In genomic region chr11:104254347-104254746, GRCh38 we compare ENCODE assay signal across 9 cellular contexts.
DNase-seq lines count a peak whose midpoint lies in the region; ATAC-seq and TF ChIP-seq lines count a peak whose summit lies in the region.
"Had no signal": no experiment of that assay in that cellular context is flagged by ENCODE, and none has a peak within 500 bp of the region (broad histone marks: within the 10 kb centered on the region; RNA-seq: fewer than 3 reads in every experiment).

No MANE protein-coding gene starts in this region.

- H3K9me3 ChIP-seq in HCT116 (ENCODE audit: control insufficient read depth in 1 of 2, insufficient read depth in 1 of 2, low read depth in 1 of 2, low read length in 2 of 2) (no peaks in the 10 kb centered on the region), transverse colon (no peaks in the 10 kb centered on the region)

- H3K9ac ChIP-seq in HCT116 (ENCODE audit: low read length), result no peak overlapping the region

- CTCF ChIA-PET in HCT116 (lab: Charles Lee), result interaction anchor here (0.5 to 1.3 kb wide), 14 partner anchors 8 to 1608 kb away, joined by 3 to 19 read pairs (median 4); no protein-coding TSS in a partner anchor
- CTCF ChIA-PET in activated CD8-positive, alpha-beta T cell treated with anti-CD3 and anti-CD28 coated beads, Interleukin-2, amount 10 ng/mL, durations not matched to agents 7 days and 5 days (lab: Charles Lee), result interaction anchor here (2.2 kb wide), 1 partner anchor 9 kb away, joined by 9 read pairs; no protein-coding TSS in a partner anchor

- no peaks in the 10 kb centered on the region for H3K4me1 Mint-ChIP-seq in activated CD8-positive, alpha-beta T cell treated with anti-CD3 and anti-CD28 coated beads, Interleukin-2, amount 10 ng/mL, durations not matched to agents 7 days and 5 days (ENCODE audit: low read depth)
- H3K4me1 Mint-ChIP-seq: central memory CD8-positive, alpha-beta T cell had no signal

- DNase-seq in Right ventricle myocardium inferior (ENCODE audit: missing footprints), result peak; percentile 17
- no peak for DNase-seq in cardiac septum (ENCODE audit: low spot score)
- DNase-seq in HCT116 (ENCODE audit: low read depth, low spot score), result peak; percentile 46
- peak; percentile 47 for DNase-seq in MV-4-11 (lab: John Stamatoyannopoulos, UW)
- peak; percentile 46 for DNase-seq in activated CD8-positive, alpha-beta T cell treated with anti-CD3 and anti-CD28 coated beads, Interleukin-2, amount 10 ng/mL, durations not matched to agents 7 days and 5 days
- DNase-seq in iris pigment epithelial cell (ENCODE audit: low read depth), result peak; percentile 58
- DNase-seq in transverse colon, result no peak

- H3K27me3 ChIP-seq in HCT116 (ENCODE audit: insufficient read depth, low read length) (no peaks in the 10 kb centered on the region), transverse colon (no peaks in the 10 kb centered on the region)

- H3K9me3 Mint-ChIP-seq in activated CD8-positive, alpha-beta T cell treated with anti-CD3 and anti-CD28 coated beads, Interleukin-2, amount 10 ng/mL, durations not matched to agents 7 days and 5 days (ENCODE audit: insufficient read depth), result no peaks in the 10 kb centered on the region
- H3K9me3 Mint-ChIP-seq: central memory CD8-positive, alpha-beta T cell had no signal

- H3K4me3 ChIP-seq in HCT116 (replicated peaks in 1 of 2; ENCODE audit: low read depth in 1 of 2, low read length in 2 of 2) (no peak overlapping the region), transverse colon (no peak overlapping the region)

- in situ Hi-C loops in transverse colon (cut with MboI; ENCODE audit: low pct_ligation_motif_present in 1 of 4, low pct_unique_long_range_greater_than_20kb in 1 of 4, low sequenced_read_pairs in 3 of 4), result no loop called here

- no peaks in the 10 kb centered on the region for H3K36me3 Mint-ChIP-seq in activated CD8-positive, alpha-beta T cell treated with anti-CD3 and anti-CD28 coated beads, Interleukin-2, amount 10 ng/mL, durations not matched to agents 7 days and 5 days (ENCODE audit: low read depth)

- TF ChIP-seq POLR2A in HCT116 (IDR thresholded peaks at IDR 0.05; ENCODE audit: borderline replicate concordance, extremely low read depth, insufficient read depth, insufficient read length), result no peak
- no peak for TF ChIP-seq POLR2A in transverse colon (IDR thresholded peaks at IDR 0.05)

- WGBS in transverse colon (ENCODE audit: low coverage in 1 of 2), 2 donors, result 43 to 48% methylated on average over 3 to 8 of the region's 8 CpGs

- BruUV-seq in HCT116 (replicated peaks; lab: Mats Ljungman, UMichigan), result no TSS peak

- no peaks in the 10 kb centered on the region for H3K79me2 ChIP-seq in HCT116 (ENCODE audit: insufficient read depth, low read length)

- H3K27ac ChIP-seq in HCT116 (ENCODE audit: low read depth, low read length) (no peak overlapping the region), transverse colon (no peak overlapping the region)

- TF ChIP-seq CTCF in HCT116 (IDR thresholded peaks at IDR 0.05 in 2 of 3, conservative IDR thresholded peaks at IDR 0.05 in 1 of 3; ENCODE audit: borderline replicate concordance in 1 of 3, insufficient read depth in 1 of 3, low read depth in 2 of 3, low read length in 2 of 3) (peak; percentile 56 to 93 (median 87); a peak in 5 of 6 replicates), transverse colon (IDR thresholded peaks at IDR 0.05) (peak in 1 of 5 experiments; percentile 23)

- peak overlapping the region; percentile 36 for H2AFZ ChIP-seq in HCT116 (ENCODE audit: low read depth, low read length, poor library complexity, severe bottlenecking)

- no peaks in the 10 kb centered on the region for H3K9me2 ChIP-seq in HCT116 (ENCODE audit: insufficient read depth)

- POLR2A ChIA-PET in HCT116 (lab: Charles Lee), result no interaction called here
- POLR2A ChIA-PET in activated CD8-positive, alpha-beta T cell treated with anti-CD3 and anti-CD28 coated beads, Interleukin-2, amount 10 ng/mL, durations not matched to agents 7 days and 5 days (lab: Charles Lee), result no interaction called here

- no peak for ATAC-seq in Right ventricle myocardium inferior
- ATAC-seq in HCT116, result peak; percentile 100
- ATAC-seq in activated CD8-positive, alpha-beta T cell treated with anti-CD3 and anti-CD28 coated beads, Interleukin-2, amount 10 ng/mL, durations not matched to agents 7 days and 5 days, result no peak
- ATAC-seq in HG02840 (IDR thresholded peaks at IDR 0.05; ENCODE audit: low FRiP score, unreplicated experiment), result no peak

- H3K27me3 Mint-ChIP-seq in activated CD8-positive, alpha-beta T cell treated with anti-CD3 and anti-CD28 coated beads, Interleukin-2, amount 10 ng/mL, durations not matched to agents 7 days and 5 days (ENCODE audit: low read depth), result no peaks in the 10 kb centered on the region

- no peak overlapping the region for H3K27ac Mint-ChIP-seq in activated CD8-positive, alpha-beta T cell treated with anti-CD3 and anti-CD28 coated beads, Interleukin-2, amount 10 ng/mL, durations not matched to agents 7 days and 5 days

- TF ChIP-seq EP300 in transverse colon (IDR thresholded peaks at IDR 0.05; ENCODE audit: low read depth), result no peak

- H4K20me1 ChIP-seq in HCT116 (ENCODE audit: insufficient read depth), result no peaks in the 10 kb centered on the region

- intact Hi-C loops in Right ventricle myocardium inferior (cut with DNase I), result no loop called here
- intact Hi-C loops in cardiac septum (cut with DNase I), result loop anchor here (10.0 kb wide), 1 partner anchor 360 kb away; no protein-coding TSS in a partner anchor
- intact Hi-C loops in HCT116 (cut with micrococcal nuclease), result loop anchor here (10.0 kb wide), 1 partner anchor 570 kb away; no protein-coding TSS in a partner anchor
- intact Hi-C loops in transverse colon (cut with DNase I; ENCODE audit: low total_unique reads), result no loop called here

- H3K4me3 Mint-ChIP-seq in activated CD8-positive, alpha-beta T cell treated with anti-CD3 and anti-CD28 coated beads, Interleukin-2, amount 10 ng/mL, durations not matched to agents 7 days and 5 days, result no peak overlapping the region
- H3K4me3 Mint-ChIP-seq: central memory CD8-positive, alpha-beta T cell had no signal

- H3K4me1 ChIP-seq in HCT116 (ENCODE audit: control insufficient read depth in 1 of 2, insufficient read depth in 2 of 2, low read length in 2 of 2) (no peaks in the 10 kb centered on the region), transverse colon (no peaks in the 10 kb centered on the region)

- RAD21 ChIA-PET in HCT116 (lab: Charles Lee; ENCODE audit: low non-redundant PET in 1 of 2, low total read pairs in 2 of 2, uncharacterized antibody in 2 of 2, unreplicated experiment in 2 of 2), result interaction anchor here in 1 of 2 experiments (0.6 kb wide), 1 partner anchor 1052 kb away, joined by 4 read pairs; no protein-coding TSS in a partner anchor

- H3K4me2 ChIP-seq in HCT116 (ENCODE audit: low read length), result no peak overlapping the region

- no peaks in the 10 kb centered on the region for H3K36me3 ChIP-seq in HCT116 (ENCODE audit: control insufficient read depth in 1 of 2, insufficient read depth in 2 of 2, low read length in 2 of 2)
- no peaks in the 10 kb centered on the region for H3K36me3 ChIP-seq in transverse colon

- peak; percentile 80 for TF ChIP-seq RAD21 in HCT116 (IDR thresholded peaks at IDR 0.05; ENCODE audit: low read depth)

TF ChIP-seq in HCT116, 20 proteins besides CTCF, POLR2A, EP300 and RAD21:
- TF ChIP-seq, protein P1, sequence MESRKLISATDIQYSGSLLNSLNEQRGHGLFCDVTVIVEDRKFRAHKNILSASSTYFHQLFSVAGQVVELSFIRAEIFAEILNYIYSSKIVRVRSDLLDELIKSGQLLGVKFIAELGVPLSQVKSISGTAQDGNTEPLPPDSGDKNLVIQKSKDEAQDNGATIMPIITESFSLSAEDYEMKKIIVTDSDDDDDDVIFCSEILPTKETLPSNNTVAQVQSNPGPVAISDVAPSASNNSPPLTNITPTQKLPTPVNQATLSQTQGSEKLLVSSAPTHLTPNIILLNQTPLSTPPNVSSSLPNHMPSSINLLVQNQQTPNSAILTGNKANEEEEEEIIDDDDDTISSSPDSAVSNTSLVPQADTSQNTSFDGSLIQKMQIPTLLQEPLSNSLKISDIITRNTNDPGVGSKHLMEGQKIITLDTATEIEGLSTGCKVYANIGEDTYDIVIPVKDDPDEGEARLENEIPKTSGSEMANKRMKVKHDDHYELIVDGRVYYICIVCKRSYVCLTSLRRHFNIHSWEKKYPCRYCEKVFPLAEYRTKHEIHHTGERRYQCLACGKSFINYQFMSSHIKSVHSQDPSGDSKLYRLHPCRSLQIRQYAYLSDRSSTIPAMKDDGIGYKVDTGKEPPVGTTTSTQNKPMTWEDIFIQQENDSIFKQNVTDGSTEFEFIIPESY (IDR thresholded peaks at IDR 0.05; ENCODE audit: extremely low read depth, insufficient replicate concordance, low read length), result no peak
- TF ChIP-seq CEBPB (IDR thresholded peaks at IDR 0.05; ENCODE audit: low read depth), result no peak
- TF ChIP-seq CBX3 (IDR thresholded peaks at IDR 0.05; ENCODE audit: low read depth), result no peak
- TF ChIP-seq ELF1 (IDR thresholded peaks at IDR 0.05; ENCODE audit: borderline replicate concordance, low read depth), result peak; percentile 40

Comparison
In these comparisons a context has a peak if more than half of its experiments do, and no peak if none do; other contexts are left out.
1. DNase-seq: peak in Right ventricle myocardium inferior (single experiment), HCT116 (single experiment), MV-4-11 (single experiment), activated CD8-positive, alpha-beta T cell treated with anti-CD3 and anti-CD28 coated beads, Interleukin-2, amount 10 ng/mL, durations not matched to agents 7 days and 5 days (single experiment) and iris pigment epithelial cell (single experiment); none in cardiac septum (single experiment) and transverse colon (single experiment).
2. intact Hi-C loops: an anchor here in cardiac septum (10.0 kb wide) and HCT116 (10.0 kb wide); none called in Right ventricle myocardium inferior and transverse colon.